Comparison of ENCODE assay signal across 8 cellular contexts in genomic region chr20:44885392-44886275, GRCh38. TPM values are rescaled to one million over a fixed set of nuclear protein-coding genes. Genes with fewer than 3 reads are reported as not detected.
DNase-seq lines count a peak whose midpoint lies in the region; ATAC-seq and TF ChIP-seq lines count a peak whose summit lies in the region.

Gene YWHAB, plus strand, starts transcription at chr20:44885705. Its CDS starts 15,829 bp downstream, at chr20:44901534.

- DNase-seq in Daoy (ENCODE audit: low read depth) (peak; percentile 99), GM23248 (peak; percentile 99), LHCN-M2 (ENCODE audit: low read depth) (peak; percentile 97), RPMI8226 (peak; percentile 99), fibroblast of lung (ENCODE audit: low read depth in 2 of 2) (peak; percentile 96 to 97)
- peak; percentile 97 to 98 for DNase-seq in activated T-helper 1 cell treated with anti-CD3 and anti-CD28 coated beads, Interleukin-2, amount 50 U/mL, for 16 hours (ENCODE audit: low read depth in 1 of 2, low spot score in 1 of 2)
- peak; percentile 93 to 98 (median 96) for DNase-seq in naive thymus-derived CD8-positive, alpha-beta T cell
- DNase-seq in stimulated activated naive CD4-positive, alpha-beta T cell (lab: John Stamatoyannopoulos, UW), result peak; percentile 91 to 95 (median 94)

- no peaks in the 10 kb centered on the region for H3K27me3 Mint-ChIP-seq in naive thymus-derived CD8-positive, alpha-beta T cell

- no peak for TF ChIP-seq CTCF in fibroblast of lung (conservative IDR thresholded peaks at IDR 0.05 in 1 of 2, IDR thresholded peaks at IDR 0.05 in 1 of 2; ENCODE audit: low read depth in 1 of 2, low read length in 2 of 2)

- peaks cover 31 to 67% (median 64%) of the 10 kb centered on the region in 4 donors for H3K4me1 Mint-ChIP-seq in naive thymus-derived CD8-positive, alpha-beta T cell

- peak within 1 kb of the TSS; percentile 88 to 98 (median 96) for H3K4me3 Mint-ChIP-seq in naive thymus-derived CD8-positive, alpha-beta T cell

- no peaks in the 10 kb centered on the region for H3K9me2 ChIP-seq in GM23248 (ENCODE audit: insufficient read depth)

- peak within 1 kb of the TSS; percentile 96 for H3K9ac ChIP-seq in GM23248
- H3K9ac ChIP-seq in fibroblast of lung (ENCODE audit: insufficient read depth, low read length), result peak within 1 kb of the TSS; percentile 97

- peak; percentile 93 to 96 for ATAC-seq in naive thymus-derived CD8-positive, alpha-beta T cell

- H3K27ac ChIP-seq in GM23248, result peak within 1 kb of the TSS; percentile 85
- peak within 1 kb of the TSS; percentile 93 for H3K27ac ChIP-seq in fibroblast of lung (ENCODE audit: insufficient read depth, low read length)

- H3K9me3 ChIP-seq in GM23248 (ENCODE audit: low read depth) (no peaks in the 10 kb centered on the region), fibroblast of lung (ENCODE audit: control insufficient read depth, insufficient read depth, low read depth, low read length) (no peaks in the 10 kb centered on the region)

- POLR2A ChIA-PET in naive thymus-derived CD8-positive, alpha-beta T cell (lab: Charles Lee), result interaction anchor here (0.5 to 1.8 kb wide), 18 partner anchors 11 to 906 kb away, joined by 3 to 21 read pairs (median 4); partner anchors contain the start of genes DNTTIP1, PABPC1L, STK4 and TOMM34

- H3K4me1 ChIP-seq in GM23248 (ENCODE audit: insufficient read depth) (peaks cover 35% of the 10 kb centered on the region), fibroblast of lung (ENCODE audit: control insufficient read depth, extremely low read depth, insufficient read depth, low read length) (no peaks in the 10 kb centered on the region)

- H4K20me1 ChIP-seq in GM23248 (ENCODE audit: insufficient read depth) (peaks cover 31% of the 10 kb centered on the region), fibroblast of lung (ENCODE audit: control insufficient read depth, extremely low read depth, insufficient read depth, low read length) (peaks cover 7% of the 10 kb centered on the region)

- H3K27me3 ChIP-seq in GM23248 (replicated peaks; ENCODE audit: insufficient read depth) (no peaks in the 10 kb centered on the region), fibroblast of lung (ENCODE audit: control insufficient read depth, insufficient read depth, low read length) (no peaks in the 10 kb centered on the region)

- 1% methylated on average over 63 to 87 of the region's 89 CpGs for WGBS in GM23248 (ENCODE audit: low coverage in 1 of 2, low lambda C conversion rate in 2 of 2, missing lambda C conversion rate in 2 of 2), 2 experiments

- H3K36me3 Mint-ChIP-seq in naive thymus-derived CD8-positive, alpha-beta T cell, result peaks cover 0 to 19% (median 0%) of the 10 kb centered on the region in 3 donors

- peak within 1 kb of the TSS; percentile 97 for H3K4me2 ChIP-seq in GM23248 (ENCODE audit: unreplicated experiment)
- H3K4me2 ChIP-seq in fibroblast of lung (ENCODE audit: extremely low read depth, insufficient read depth, low read length), result peak within 1 kb of the TSS; percentile 89

- H3K9me3 Mint-ChIP-seq in naive thymus-derived CD8-positive, alpha-beta T cell, result no peaks in the 10 kb centered on the region

- H3K79me2 ChIP-seq in GM23248 (ENCODE audit: insufficient read depth), result peaks cover 59% of the 10 kb centered on the region
- H3K79me2 ChIP-seq in fibroblast of lung (ENCODE audit: control insufficient read depth, insufficient read depth, low read length), result peaks cover 50% of the 10 kb centered on the region

- peak within 1 kb of the TSS; percentile 94 to 99 (median 97) for H3K27ac Mint-ChIP-seq in naive thymus-derived CD8-positive, alpha-beta T cell

- peaks cover 19% of the 10 kb centered on the region for H3F3A ChIP-seq in GM23248 (ENCODE audit: insufficient read depth)

- H2AFZ ChIP-seq in GM23248, result peak within 1 kb of the TSS; percentile 91
- peak within 1 kb of the TSS; percentile 93 for H2AFZ ChIP-seq in fibroblast of lung (ENCODE audit: low read length)

- H3K4me3 ChIP-seq in GM23248, result peak within 1 kb of the TSS; percentile 94
- peak within 1 kb of the TSS; percentile 80 to 99 (median 89) for H3K4me3 ChIP-seq in fibroblast of lung (replicated peaks in 1 of 4; ENCODE audit: control extremely low read depth in 1 of 4, insufficient read depth in 1 of 4, low read depth in 3 of 4, low read length in 4 of 4)

- H3K36me3 ChIP-seq in GM23248 (ENCODE audit: low read depth), result peaks cover 12% of the 10 kb centered on the region; the same call in 1 of the 2 replicates
- H3K36me3 ChIP-seq in fibroblast of lung (ENCODE audit: control insufficient read depth, insufficient read depth, low read length), result peaks cover 2% of the 10 kb centered on the region

- in situ Hi-C loops in GM23248 (cut with MboI), result no loop called here

RNA-seq across cellular contexts. Expression of gene YWHAB, which starts in this region (rescaled TPM):
- total RNA-seq in Daoy (2014; rRNA removed; shearing (Covaris generic)), result 58.3 and 62.8 TPM in 2 replicates
- total RNA-seq in GM23248 (2014; rRNA removed; shearing (Covaris generic)), result 95.0 and 116 TPM in 2 replicates
- polyA plus RNA-seq in GM23248 (2016; fragmentation: Nextera tagmentation; extraction: Ambion mirVana) (425 and 445 TPM in 2 replicates), fibroblast of lung (282 and 321 TPM in 2 replicates)
- total RNA-seq in LHCN-M2 (2014; rRNA removed) (82.3 and 95.3 TPM in 2 replicates), fibroblast of lung (77.6 and 89.7 TPM in 2 replicates)
- 152 TPM for polyA plus RNA-seq in LHCN-M2 (2012)
- 225 and 241 TPM in 2 replicates for polyA plus RNA-seq in fibroblast of lung (2012)
- polyA minus RNA-seq in fibroblast of lung (ENCODE audit: low replicate concordance), result 25.4 and 28.5 TPM in 2 replicates
- total RNA-seq in naive thymus-derived CD8-positive, alpha-beta T cell, result 100 to 1,000 TPM; 209 to 221 TPM
- 100 to 1,000 TPM; 510 to 529 (median 523) TPM for polyA plus RNA-seq in naive thymus-derived CD8-positive, alpha-beta T cell

Comparison
In these comparisons a context has a peak if more than half of its experiments do, and no peak if none do; other contexts are left out.
1. Peak in every context shown above with its lines: DNase-seq, ATAC-seq, H3K4me3 ChIP-seq and H3K27ac ChIP-seq.